Comparison of ENCODE assay signal across 9 cellular contexts in genomic region chr5:117638581-117638980, GRCh38.
"Had no signal": no experiment of that assay in that cellular context is flagged by ENCODE, and none has a peak within 500 bp of the region (broad histone marks: within the 10 kb centered on the region; RNA-seq: fewer than 3 reads in every experiment).

No MANE protein-coding gene starts in this region.

- H3K9ac ChIP-seq: GM23248 had no signal

- H3K4me3 ChIP-seq: GM23248, GM23338, HAP-1 had no signal

- ATAC-seq: GM23338, HCT116 had no signal

- H2AFZ ChIP-seq: GM23248, GM23338 had no signal

- H3K9me3 ChIP-seq: HAP-1 had no signal

- H3K4me2 ChIP-seq: GM23338 had no signal

- H3K36me3 ChIP-seq: HAP-1 had no signal

- H3K4me1 ChIP-seq: HAP-1 had no signal

- DNase-seq: GM23248, GOT3, H7, H9, HCEC 1CT, HFFc6 had no signal

- H3K27ac ChIP-seq: GM23248 had no signal
